23 cellular contexts compared by ENCODE assay signal in the genomic region with DNA sequence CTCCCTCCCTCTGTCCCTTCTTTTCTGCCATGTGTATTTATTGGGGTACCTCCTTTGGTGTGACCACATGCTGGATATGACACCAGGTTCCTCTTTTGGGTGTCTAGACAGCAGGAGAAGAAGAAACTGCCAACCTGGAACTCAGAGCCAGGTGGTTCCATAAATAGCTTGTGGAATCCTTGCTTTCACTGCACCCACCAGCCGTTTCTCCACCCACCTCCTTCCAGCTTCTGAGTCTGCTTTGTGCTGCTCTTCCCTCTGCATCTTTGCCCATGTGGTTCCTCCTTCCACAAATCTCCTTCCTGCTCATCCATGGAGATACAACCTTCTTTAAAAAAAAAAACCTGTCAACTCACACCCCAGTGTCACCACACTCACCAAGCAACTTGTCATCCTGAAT.
A peak's percentile ranks its signal among the peaks of the same experiment; 100 is the strongest.
DNase-seq lines count a peak whose midpoint lies in the region; ATAC-seq, FAIRE-seq and TF ChIP-seq lines count a peak whose summit lies in the region.
"Had no signal": no experiment of that assay in that cellular context is flagged by ENCODE, and none has a peak within 500 bp of the region (broad histone marks: within the 10 kb centered on the region; RNA-seq: fewer than 3 reads in every experiment).

No MANE protein-coding gene starts in this region.

- FAIRE-seq in H1 (lab: Jason Lieb, UNC): no peak
- FAIRE-seq: A204.1, D721Med, G401.6, GM12891, GM19239 had no signal

- no peak overlapping the region for H3K23ac ChIP-seq in H1 (ENCODE audit: insufficient read length)

- H3K4me3 ChIP-seq in H1 (ENCODE audit: extremely low read depth in 1 of 4, insufficient read depth in 2 of 4, low read depth in 3 of 4, low read length in 4 of 4): no peak overlapping the region
- no peak overlapping the region for H3K4me3 ChIP-seq in neural progenitor cell
- H3K4me3 ChIP-seq: BLaER1 treated with 17β-estradiol and CSF1 and Interleukin-3, amounts not matched to agents 10 nM and 100 nM had no signal

- no peak for ATAC-seq in GM21360 (IDR thresholded peaks at IDR 0.05; ENCODE audit: unreplicated experiment)
- ATAC-seq: CD8-positive, alpha-beta T cell had no signal

- TF ChIP-seq CTCF in H1 (IDR thresholded peaks at IDR 0.05; ENCODE audit: control extremely low read depth in 1 of 3, insufficient read depth in 1 of 3, low read depth in 1 of 3, low read length in 3 of 3) (no peak), neural progenitor cell (IDR thresholded peaks at IDR 0.05) (no peak)

- H4K8ac ChIP-seq in H1 (ENCODE audit: extremely low read depth, insufficient read depth, low read length): no peak overlapping the region

- POLR2A ChIA-PET in H1 (lab: Charles Lee; ENCODE audit: partially characterized antibody): no interaction called here

- no peak overlapping the region for H4K91ac ChIP-seq in H1 (replicated peaks; ENCODE audit: insufficient read length, low read length)

- H2AFZ ChIP-seq in H1 (ENCODE audit: low read length) (no peak overlapping the region), neural progenitor cell (replicated peaks) (peak overlapping the region; percentile 18)

- H3K9me3 ChIP-seq in H1 (ENCODE audit: insufficient read depth in 2 of 2, low read depth in 1 of 2, low read length in 1 of 2): no peaks in the 10 kb centered on the region
- H3K9me3 ChIP-seq in neural progenitor cell (ENCODE audit: low read depth): no peaks in the 10 kb centered on the region
- H3K9me3 ChIP-seq: BLaER1 treated with 17β-estradiol and CSF1 and Interleukin-3, amounts not matched to agents 10 nM and 100 nM; Caco-2 had no signal

- H3K23me2 ChIP-seq in H1 (ENCODE audit: low read depth, low read length): no peaks in the 10 kb centered on the region; the same call in 1 of the 2 replicates

- H3K4me1 Mint-ChIP-seq in neural progenitor cell: no peaks in the 10 kb centered on the region
- H3K4me1 Mint-ChIP-seq: B cell had no signal

- peaks cover 5% of the 10 kb centered on the region for H3K27me3 Mint-ChIP-seq in neural progenitor cell (ENCODE audit: insufficient read depth, low read depth)

- no peaks in the 10 kb centered on the region for H3K9me3 Mint-ChIP-seq in neural progenitor cell
- H3K9me3 Mint-ChIP-seq: CD4-positive, alpha-beta T cell; CD8-positive, alpha-beta T cell had no signal

- WGBS in H1 (ENCODE audit: extremely low coverage in 1 of 2, insufficient coverage in 1 of 2, insufficient read length in 1 of 2, insufficient replicate concordance in 2 of 2, low coverage in 1 of 2, low lambda C conversion rate in 2 of 2, missing lambda C conversion rate in 1 of 2), 2 experiments: 88% methylated on average over 1 of the region's 1 CpG; no CpG with 5 or more reads in 1 of the 2 experiments

- no peak overlapping the region for H2BK120ac ChIP-seq in H1 (replicated peaks; ENCODE audit: low read depth, low read length)

- H4K5ac ChIP-seq in H1 (ENCODE audit: insufficient read length, low read depth, low read length): no peak overlapping the region

- H4K20me1 ChIP-seq in H1 (replicated peaks in 1 of 2; ENCODE audit: control insufficient read depth in 1 of 2, insufficient read depth in 2 of 2, low read length in 2 of 2): no peaks in the 10 kb centered on the region
- H4K20me1 ChIP-seq in neural progenitor cell (ENCODE audit: low read depth): no peaks in the 10 kb centered on the region
- H4K20me1 ChIP-seq: BLaER1 treated with 17β-estradiol and CSF1 and Interleukin-3, amounts not matched to agents 10 nM and 100 nM had no signal

- no peaks in the 10 kb centered on the region for H3K36me3 Mint-ChIP-seq in neural progenitor cell
- H3K36me3 Mint-ChIP-seq: CD8-positive, alpha-beta T cell had no signal

- no peak for TF ChIP-seq EP300 in H1 (IDR thresholded peaks at IDR 0.05; ENCODE audit: borderline replicate concordance in 1 of 2, low read depth in 2 of 2, low read length in 2 of 2)

- H3K56ac ChIP-seq in H1 (replicated peaks; ENCODE audit: insufficient read length, low read depth, low read length): no peak overlapping the region

- no peak for TF ChIP-seq POLR2A in H1 (IDR thresholded peaks at IDR 0.05; ENCODE audit: control extremely low read depth in 1 of 2, low read depth in 2 of 2, low read length in 2 of 2)

- no peaks in the 10 kb centered on the region; a peak in 1 of 7 replicates for H3K4me1 ChIP-seq in H1 (replicated peaks in 1 of 4; ENCODE audit: control insufficient read depth in 3 of 4, insufficient read depth in 4 of 4, low read length in 3 of 4)
- H3K4me1 ChIP-seq in neural progenitor cell: peaks cover 8% of the 10 kb centered on the region
- H3K4me1 ChIP-seq: Caco-2 had no signal

- H3F3A ChIP-seq in neural progenitor cell (ENCODE audit: low read depth): no peaks in the 10 kb centered on the region

- H3K27ac ChIP-seq in H1 (ENCODE audit: low read depth, low read length): no peak overlapping the region
- no peak overlapping the region for H3K27ac ChIP-seq in neural progenitor cell
- H3K27ac ChIP-seq: BLaER1 treated with 17β-estradiol and CSF1 and Interleukin-3, amounts not matched to agents 10 nM and 100 nM; C4-2B had no signal

- H2BK5ac ChIP-seq in H1 (ENCODE audit: low read depth, low read length): peak overlapping the region; percentile 24; the same call in 1 of the 2 replicates

- CTCF ChIA-PET in H1 (lab: Charles Lee; ENCODE audit: partially characterized antibody): interaction anchor here (0.5 kb wide), 1 partner anchor 202 kb away, joined by 3 read pairs; no protein-coding TSS in a partner anchor

- H3K14ac ChIP-seq in H1 (ENCODE audit: insufficient read length): no peak overlapping the region

- H3K79me2 ChIP-seq in H1 (ENCODE audit: control insufficient read depth in 1 of 2, insufficient read depth in 2 of 2, low read length in 2 of 2) (no peaks in the 10 kb centered on the region), neural progenitor cell (ENCODE audit: low read depth) (no peaks in the 10 kb centered on the region)

- no peak overlapping the region for H2BK20ac ChIP-seq in H1 (ENCODE audit: low read length)

- H3K4me2 ChIP-seq in H1 (ENCODE audit: insufficient read depth in 1 of 2, low read depth in 2 of 2, low read length in 2 of 2): no peak overlapping the region
- H3K4me2 ChIP-seq in neural progenitor cell: peak overlapping the region; percentile 45
- H3K4me2 ChIP-seq: BLaER1 treated with 17β-estradiol and CSF1 and Interleukin-3, amounts not matched to agents 10 nM and 100 nM had no signal

- H3K27ac Mint-ChIP-seq in neural progenitor cell: no peak overlapping the region
- H3K27ac Mint-ChIP-seq: B cell; CD4-positive, alpha-beta T cell; CD8-positive, alpha-beta T cell had no signal

- H3K4me3 Mint-ChIP-seq in neural progenitor cell: no peak overlapping the region
- H3K4me3 Mint-ChIP-seq: B cell; CD4-positive, alpha-beta T cell; CD8-positive, alpha-beta T cell had no signal

- H3K36me3 ChIP-seq in H1 (ENCODE audit: control insufficient read depth in 2 of 4, insufficient read depth in 4 of 4, low read length in 3 of 4) (no peaks in the 10 kb centered on the region), neural progenitor cell (no peaks in the 10 kb centered on the region)
- H3K36me3 ChIP-seq: BLaER1 treated with 17β-estradiol and CSF1 and Interleukin-3, amounts not matched to agents 10 nM and 100 nM had no signal

- no peak for TF ChIP-seq RAD21 in H1 (IDR thresholded peaks at IDR 0.05 in 1 of 2, conservative IDR thresholded peaks at IDR 0.05 in 1 of 2; ENCODE audit: low read depth in 2 of 2, low read length in 2 of 2)

- H3K18ac ChIP-seq in H1 (ENCODE audit: extremely low read depth, low read length): no peak overlapping the region

- H2BK15ac ChIP-seq in H1 (ENCODE audit: low read length): no peak overlapping the region

- H3K79me1 ChIP-seq in H1 (ENCODE audit: low read depth, low read length): no peaks in the 10 kb centered on the region

- H2BK12ac ChIP-seq in H1 (ENCODE audit: low read depth, low read length): no peak overlapping the region

- no peak overlapping the region; a peak in 1 of 7 replicates for H3K9ac ChIP-seq in H1 (replicated peaks in 1 of 4; ENCODE audit: extremely low read depth in 1 of 4, low read depth in 3 of 4, low read length in 3 of 4)
- H3K9ac ChIP-seq in neural progenitor cell: no peak overlapping the region
- H3K9ac ChIP-seq: BLaER1 treated with 17β-estradiol and CSF1 and Interleukin-3, amounts not matched to agents 10 nM and 100 nM had no signal

- DNase-seq in H1 (ENCODE audit: low read depth in 1 of 2, low spot score in 2 of 2) (no peak), neural progenitor cell (ENCODE audit: low spot score) (no peak), putamen (ENCODE audit: low spot score) (peak; percentile 27), NCI-H2081 (lab: John Stamatoyannopoulos, UW) (no peak), NCI-H748 (lab: John Stamatoyannopoulos, UW; ENCODE audit: unreplicated experiment) (no peak)
- DNase-seq: 8988T; ACHN; AML-193; Caco-2; Calu3; CD4-positive, alpha-beta T cell; CD8-positive, alpha-beta T cell; DMS79 treated with DMSO at 0.1 percent for 48 hours; GF-D8 had no signal

- H3K27me3 ChIP-seq in H1 (replicated peaks in 1 of 4; ENCODE audit: control insufficient read depth in 3 of 4, extremely low read depth in 1 of 4, insufficient read depth in 3 of 4, low read length in 3 of 4): no peaks in the 10 kb centered on the region; a peak in 1 of 7 replicates
- no peaks in the 10 kb centered on the region for H3K27me3 ChIP-seq in neural progenitor cell
- H3K27me3 ChIP-seq: BLaER1 treated with 17β-estradiol and CSF1 and Interleukin-3, amounts not matched to agents 10 nM and 100 nM had no signal

- no peak overlapping the region for H2AK5ac ChIP-seq in H1 (ENCODE audit: low read depth, low read length)

- H3K4ac ChIP-seq in H1 (replicated peaks; ENCODE audit: insufficient read length, low read depth, low read length): no peak overlapping the region

TF ChIP-seq in H1, 55 proteins besides CTCF, POLR2A, EP300 and RAD21 (continues in another document):
- TF ChIP-seq ASH2L (IDR thresholded peaks at IDR 0.05; ENCODE audit: low read length) (no peak), TAF7 (optimal IDR thresholded peaks at IDR 0.05; ENCODE audit: borderline replicate concordance, low read depth, low read length) (no peak), RNF2 (IDR thresholded peaks at IDR 0.05; ENCODE audit: borderline replicate concordance, low read depth, low read length, missing control alignments, poor library complexity, severe bottlenecking) (no peak), TAF1 (IDR thresholded peaks at IDR 0.05; ENCODE audit: low read depth, low read length) (no peak), SRF (IDR thresholded peaks at IDR 0.05; ENCODE audit: low read depth, low read length) (no peak), TBP (IDR thresholded peaks at IDR 0.05; ENCODE audit: low read depth, low read length) (no peak), YY1 (IDR thresholded peaks at IDR 0.05; ENCODE audit: low read depth, low read length) (no peak), POLR2AphosphoS5 (IDR thresholded peaks at IDR 0.05; ENCODE audit: low read depth, low read length) (no peak), HDAC2 (IDR thresholded peaks at IDR 0.05; ENCODE audit: borderline replicate concordance in 1 of 2, low read depth in 2 of 2, low read length in 2 of 2) (no peak)
